Comparison of ENCODE assay signal across 32 cellular contexts in genomic region chr17:14134456-14134855, GRCh38.
"Had no signal": no experiment of that assay in that cellular context is flagged by ENCODE, and none has a peak within 500 bp of the region (broad histone marks: within the 10 kb centered on the region; RNA-seq: fewer than 3 reads in every experiment).

No MANE protein-coding gene starts in this region.

- H3K36me3 ChIP-seq: brain microvascular endothelial cell, MG63, Peyer's patch, WERI-Rb-1 had no signal

- H3K4me3 ChIP-seq: MG63, Peyer's patch had no signal

- H3K9me3 ChIP-seq: Peyer's patch had no signal

- H3K27ac ChIP-seq: brain microvascular endothelial cell, Peyer's patch, WERI-Rb-1 had no signal

- H3K4me1 ChIP-seq: Peyer's patch had no signal

- ATAC-seq: activated CD8-positive, alpha-beta T cell treated with anti-CD3 and anti-CD28 coated beads for 36 hours; activated T-cell treated with anti-CD3 and anti-CD28 coated beads, Interleukin-2, amount 50 U/mL, for 72 hours; activated T-helper 17 cell treated with anti-CD3 and anti-CD28 coated beads, Interleukin-2, amount 50 U/mL, for 72 hours; PC-3 had no signal

- DNase-seq: activated CD4-positive, alpha-beta T cell treated with anti-CD3 and anti-CD28 coated beads for 1 hour; activated CD4-positive, alpha-beta T cell treated with anti-CD3 and anti-CD28 coated beads for 48 hours; activated CD4-positive, CD25-positive, alpha-beta regulatory T cell; activated CD8-positive, alpha-beta T cell treated with anti-CD3 and anti-CD28 coated beads for 36 hours; activated effector memory CD4-positive, alpha-beta T cell treated with anti-CD3 and anti-CD28 coated beads, Interleukin-2, amount 50 U/mL, for 16 hours; activated naive CD4-positive, alpha-beta T cell; activated naive CD4-positive, alpha-beta T cell treated with anti-CD3 and anti-CD28 coated beads, Interleukin-2, amount 50 U/mL, for 16 hours; activated naive CD8-positive, alpha-beta T cell treated with anti-CD3 and anti-CD28 coated beads for 36 hours; activated T-cell treated with anti-CD3 and anti-CD28 coated beads, Interleukin-2, amount 50 U/mL, for 1 hour; activated T-cell treated with anti-CD3 and anti-CD28 coated beads, Interleukin-2, amount 50 U/mL, for 72 hours; amniotic stem cell; aorta; brain microvascular endothelial cell; central memory CD4-positive, alpha-beta T cell; Kasumi-1; MG63; NCI-H1048; NCI-H1105 treated with DMSO at 0.1 percent for 48 hours; NCI-H1436; NCI-H1694; NCI-H1930; NCI-H2081 treated with DMSO at 0.1 percent for 48 hours; NCI-H226; NCI-H446 treated with DMSO at 0.1 percent for 48 hours; NCI-H524; PC-3; Peyer's patch; RPMI8226; SIG-M5; T1000; WERI-Rb-1 had no signal

- H3K27me3 ChIP-seq: brain microvascular endothelial cell, MG63, Peyer's patch had no signal
